In the genomic region with DNA sequence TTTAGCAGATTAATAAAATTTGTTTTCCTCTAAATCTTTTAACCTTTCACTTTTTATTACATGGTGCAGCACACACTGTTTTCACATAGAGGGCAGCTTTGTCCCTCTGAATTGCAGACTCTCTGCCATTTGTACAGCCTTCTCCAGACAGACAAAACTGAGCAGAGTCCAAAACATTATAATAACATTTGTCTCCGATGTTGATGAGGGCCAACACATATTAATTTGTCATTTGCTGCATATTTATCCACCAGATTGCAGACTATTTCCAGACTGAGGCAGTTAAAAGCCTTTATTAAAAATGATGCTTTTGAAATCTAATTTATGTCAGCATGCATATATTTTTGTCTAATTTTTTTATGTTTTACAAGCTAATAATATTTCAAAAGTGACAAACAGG, we compare ENCODE assay signal across 11 cellular contexts.
DNase-seq lines count a peak whose midpoint lies in the region; ATAC-seq and TF ChIP-seq lines count a peak whose summit lies in the region.
"Had no signal": no experiment of that assay in that cellular context is flagged by ENCODE, and none has a peak within 500 bp of the region (broad histone marks: within the 10 kb centered on the region; RNA-seq: fewer than 3 reads in every experiment).

No MANE protein-coding gene starts in this region.

- CTCF ChIA-PET in RWPE1 (lab: Yijun Ruan, JAX) = interaction anchor here (0.6 to 0.7 kb wide), 2 partner anchors 128 to 423 kb away, joined by 3 read pairs; no protein-coding TSS in a partner anchor

- no peak overlapping the region for H3K4me3 ChIP-seq in fibroblast of pulmonary artery (replicated peaks; ENCODE audit: low read depth, low read length)
- H3K4me3 ChIP-seq: HAP-1, SJCRH30 had no signal

- POLR2A ChIA-PET in RWPE1 (lab: Yijun Ruan, JAX; ENCODE audit: low non-redundant PET) = no interaction called here

- no peak overlapping the region for H3K27ac ChIP-seq in RWPE1
- H3K27ac ChIP-seq: epithelial cell of prostate, SJCRH30 had no signal

- peak; percentile 50 for TF ChIP-seq CTCF in RWPE1 (conservative IDR thresholded peaks at IDR 0.05; ENCODE audit: low read depth)
- TF ChIP-seq CTCF in fibroblast of pulmonary artery (IDR thresholded peaks at IDR 0.05; ENCODE audit: low read length, missing control alignments) = peak; percentile 61

- DNase-seq in NCI-H524 (lab: John Stamatoyannopoulos, UW) (peak; percentile 9 to 46), NCI-H524 treated with DMSO at 0.1 percent for 48 hours (lab: John Stamatoyannopoulos, UW) (no peak), RWPE1 (ENCODE audit: low spot score) (no peak), fibroblast of pulmonary artery (ENCODE audit: low read depth) (peak; percentile 68), sciatic nerve (ENCODE audit: low spot score) (no peak), KG1 (lab: John Stamatoyannopoulos, UW) (no peak)

- intact Hi-C loops in sciatic nerve (cut with DNase I) = no loop called here

- ATAC-seq in sciatic nerve (peak; percentile 53), HG03159 (IDR thresholded peaks at IDR 0.05; ENCODE audit: unreplicated experiment) (no peak), HG02763 (IDR thresholded peaks at IDR 0.05; ENCODE audit: unreplicated experiment) (no peak)

Comparison
In these comparisons a context has a peak if more than half of its experiments do, and no peak if none do; other contexts are left out.
1. DNase-seq: peak in NCI-H524 (2 of 2) and fibroblast of pulmonary artery (single experiment); none in NCI-H524 treated with DMSO at 0.1 percent for 48 hours (single experiment), RWPE1 (single experiment), sciatic nerve (single experiment) and KG1 (single experiment).